In the genomic region with DNA sequence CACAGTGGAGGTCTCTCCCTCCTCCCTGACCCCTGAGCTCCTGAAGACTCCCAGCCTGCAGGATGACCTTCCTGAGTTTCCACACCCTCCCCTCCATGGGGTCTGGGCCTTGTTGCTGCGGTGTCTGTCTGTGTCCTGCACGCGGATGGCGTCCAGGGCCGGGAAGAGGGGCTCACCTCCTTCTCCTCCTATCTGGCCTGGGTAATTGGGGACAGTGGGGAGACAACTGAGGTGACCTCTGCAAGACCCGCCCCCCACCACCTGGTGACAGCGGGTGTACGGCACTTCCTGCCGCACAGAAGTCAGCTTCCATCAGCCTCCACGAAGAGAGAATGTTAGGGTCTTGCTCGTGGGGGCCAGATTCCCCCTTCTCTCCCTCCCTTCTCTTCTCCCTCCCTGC, we compare ENCODE assay signal across 29 cellular contexts. TPM values are rescaled to one million over a fixed set of nuclear protein-coding genes. Genes with fewer than 3 reads are reported as not detected.
"Had no signal": no experiment of that assay in that cellular context is flagged by ENCODE, and none has a peak within 500 bp of the region (broad histone marks: within the 10 kb centered on the region; RNA-seq: fewer than 3 reads in every experiment).

No MANE protein-coding gene starts in this region.

- H3K4me3 ChIP-seq: colonic mucosa, heart left ventricle, mucosa of descending colon, psoas muscle, right lobe of liver, spleen, testis, tibial nerve, upper lobe of right lung, vagina had no signal

- H3K27ac Mint-ChIP-seq: naive thymus-derived CD8-positive, alpha-beta T cell; stimulated activated memory B cell treated with anti-CD40 and anti-IgM and Interleukin-4, amounts not matched to agents 10 μg/mL and 1 μg/mL and 100 μg/mL, for 72 hours; stimulated activated naive CD8-positive, alpha-beta T cell treated with anti-CD3 and anti-CD28 coated beads, Interleukin-15, Interleukin-2, amounts not matched to agents 100 ng/mL and 50 ng/mL, for 24 hours had no signal

- H3K27ac ChIP-seq: colonic mucosa, heart left ventricle, psoas muscle, right lobe of liver, spleen, testis, tibial nerve, upper lobe of right lung, vagina had no signal

- H3K9me3 ChIP-seq: colonic mucosa, mucosa of descending colon, psoas muscle, right lobe of liver, testis, tibial nerve, upper lobe of right lung, vagina had no signal

- DNase-seq: colonic mucosa; effector CD4-positive, alpha-beta T cell; heart left ventricle; hypothalamus; kidney glomerular epithelial cell; mammary epithelial cell; occipital lobe; psoas muscle; retina; stimulated activated CD4-positive, alpha-beta T cell treated with anti-CD3 and anti-CD28 coated beads, Interleukin-15, amount 100 ng/mL, for 24 hours; stimulated activated CD4-positive, alpha-beta T cell treated with anti-CD3 and anti-CD28 coated beads, Interleukin-1b, Interleukin-23, amount 100 ng/mL, for 48 hours; stimulated activated CD4-positive, alpha-beta T cell treated with anti-CD3 and anti-CD28 coated beads, Interleukin-4, amount 100 ng/mL, for 24 hours; testis had no signal

- H3K4me3 Mint-ChIP-seq: naive thymus-derived CD8-positive, alpha-beta T cell; neural crest cell; stimulated activated memory B cell treated with anti-CD40 and anti-IgM and Interleukin-4, amounts not matched to agents 10 μg/mL and 1 μg/mL and 100 μg/mL, for 72 hours; stimulated activated naive CD8-positive, alpha-beta T cell treated with anti-CD3 and anti-CD28 coated beads, Interleukin-15, Interleukin-2, amounts not matched to agents 100 ng/mL and 50 ng/mL, for 24 hours had no signal

- H3K27me3 ChIP-seq: colonic mucosa, heart left ventricle, right lobe of liver, testis, tibial nerve, upper lobe of right lung, vagina had no signal

- H3K36me3 ChIP-seq: colonic mucosa, heart left ventricle, right lobe of liver, spleen, tibial nerve, upper lobe of right lung, vagina had no signal

- H3K4me1 ChIP-seq: colonic mucosa, psoas muscle, right lobe of liver, testis, upper lobe of right lung, vagina had no signal

- ATAC-seq: heart left ventricle; left lobe of liver; mucosa of descending colon; naive thymus-derived CD8-positive, alpha-beta T cell; psoas muscle; stimulated activated memory B cell treated with anti-CD40 and anti-IgM and Interleukin-4, amounts not matched to agents 10 μg/mL and 1 μg/mL and 100 μg/mL, for 72 hours; upper lobe of right lung had no signal

RNA-seq across cellular contexts. Expression of a gene that starts 31.7 kb away (rescaled TPM):
- total RNA-seq: cerebellum; colonic mucosa; frontal cortex; glomerular endothelial cell; mammary epithelial cell; mucosa of descending colon; naive thymus-derived CD8-positive, alpha-beta T cell; neural crest cell; occipital lobe; psoas muscle; skeletal muscle tissue; spleen; subcutaneous adipose tissue; testis; tibial nerve; upper lobe of right lung; vagina had no signal
- polyA plus RNA-seq: mammary epithelial cell; naive thymus-derived CD8-positive, alpha-beta T cell; spleen had no signal
